9 cellular contexts compared by ENCODE assay signal in the genomic region with DNA sequence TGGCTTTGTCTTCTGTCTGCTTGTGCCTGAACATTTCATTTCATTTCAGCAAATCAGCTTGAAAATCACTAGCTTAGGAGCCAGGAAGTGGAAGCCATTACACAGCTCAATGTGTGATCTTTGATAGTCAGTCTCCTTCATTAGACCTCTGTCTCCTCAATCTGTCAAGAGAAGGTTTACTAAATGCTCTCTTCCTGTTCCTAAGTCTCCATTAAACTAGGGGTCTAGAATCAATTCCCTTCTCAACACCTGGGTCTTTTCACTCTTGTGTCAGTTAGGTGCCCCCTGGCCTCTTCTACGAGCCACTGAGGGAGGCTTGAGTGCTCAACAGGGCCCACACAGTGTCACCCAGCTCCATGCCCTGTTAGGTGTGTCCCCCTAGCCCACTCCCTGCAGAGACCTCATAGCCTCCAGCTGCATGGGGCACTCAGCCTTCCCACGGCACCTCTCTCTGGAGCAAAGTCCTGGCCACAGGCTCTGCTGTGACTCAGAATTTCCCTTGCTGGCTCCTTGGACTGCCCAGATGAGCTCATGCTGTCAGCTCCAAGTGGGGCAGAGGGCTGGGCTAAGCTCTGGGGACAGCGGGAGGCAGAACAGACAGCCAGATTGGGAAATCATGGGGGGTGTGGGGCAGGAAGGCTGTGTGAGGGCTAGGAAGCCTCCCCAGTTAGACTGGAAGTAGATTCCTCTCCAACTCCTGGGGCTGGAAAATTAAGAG.
A peak's percentile ranks its signal among the peaks of the same experiment; 100 is the strongest.
DNase-seq lines count a peak whose midpoint lies in the region; ATAC-seq, FAIRE-seq and TF ChIP-seq lines count a peak whose summit lies in the region.
"Had no signal": no experiment of that assay in that cellular context is flagged by ENCODE, and none has a peak within 500 bp of the region (broad histone marks: within the 10 kb centered on the region; RNA-seq: fewer than 3 reads in every experiment).

No MANE protein-coding gene starts in this region.

- 42% methylated on average over 3 of the region's 3 CpGs for WGBS in K562 (ENCODE audit: insufficient coverage, low coverage, missing lambda C conversion rate)
- WGBS in spleen, 5 donors = 47 to 74% (median 54%) methylated on average over 2 to 3 of the region's 3 CpGs

- no peak overlapping the region for H3K4me3 ChIP-seq in K562
- H3K4me3 ChIP-seq in spleen = no peak overlapping the region

- H3K9me1 ChIP-seq in K562 (ENCODE audit: control insufficient read depth, insufficient read depth, low read length) = no peaks in the 10 kb centered on the region

- H3K9me3 ChIP-seq in K562 (replicated peaks; ENCODE audit: control insufficient read depth, insufficient read depth, low read depth, low read length) (no peaks in the 10 kb centered on the region), spleen (no peaks in the 10 kb centered on the region)

- peaks cover 13% of the 10 kb centered on the region; the same call in 1 of the 3 replicates for H3K36me3 ChIP-seq in K562 (ENCODE audit: control insufficient read depth, insufficient read depth, low read length)
- H3K36me3 ChIP-seq in spleen = peaks cover 0 to 1% (median 0%) of the 10 kb centered on the region in 6 donors

- peak overlapping the region; percentile 58; the same call in 2 of the 3 replicates for H3K27ac ChIP-seq in K562 (ENCODE audit: extremely low read depth, low read depth, low read length)
- H3K27ac ChIP-seq in spleen = peak overlapping the region in 7 of 8 donors; percentile 11 to 83 (median 75)

- no TSS peak for BruUV-seq in K562 (replicated peaks; lab: Mats Ljungman, UMichigan)

- intact Hi-C loops in K562 (cut with micrococcal nuclease) (loop anchor here (10.0 kb wide), 1 partner anchor 262 kb away; no protein-coding TSS in a partner anchor), spleen (cut with DNase I; ENCODE audit: low total_unique reads) (no loop called here)

- peaks cover 15 to 22% of the 10 kb centered on the region in 2 experiments for H3K4me1 ChIP-seq in K562 (replicated peaks in 1 of 2; ENCODE audit: control insufficient read depth in 2 of 2, insufficient read depth in 2 of 2, low read length in 2 of 2)
- peaks cover 11 to 69% (median 33%) of the 10 kb centered on the region in 6 donors for H3K4me1 ChIP-seq in spleen

- DNase-seq in A172 (ENCODE audit: low spot score) (peak; percentile 100), Kasumi-1 (lab: John Stamatoyannopoulos, UW) (peak; percentile 36 to 55), K562 (ENCODE audit: extremely low read depth in 1 of 4, low spot score in 3 of 4) (peak in 1 of 4 experiments; percentile 61), iris pigment epithelial cell (ENCODE audit: low read depth) (peak; percentile 99), spleen (peak; percentile 80), NCI-H748 treated with DMSO at 0.1 percent for 48 hours (lab: John Stamatoyannopoulos, UW) (no peak), NCI-H1694 treated with DMSO at 0.1 percent for 48 hours (lab: John Stamatoyannopoulos, UW) (no peak)

- no peak for TF ChIP-seq EP300 in K562 (IDR thresholded peaks at IDR 0.05; ENCODE audit: low read length)

- POLR2A ChIA-PET in K562 (lab: Yijun Ruan, JAX) = interaction anchor here (0.5 to 5.8 kb wide), 8 partner anchors 9 to 183 kb away, joined by 3 to 15 read pairs (median 3); no protein-coding TSS in a partner anchor

- H3K4me2 ChIP-seq in K562 (ENCODE audit: insufficient read depth, low read length) = peak overlapping the region; percentile 0; the same call in 1 of the 2 replicates

- CTCF ChIA-PET in K562 (lab: Yijun Ruan, JAX; ENCODE audit: low intra/inter-chr PET ratio) = interaction anchor here (7.1 kb wide), 1 partner anchor 81 kb away, joined by 73 read pairs; no protein-coding TSS in a partner anchor

- TF ChIP-seq POLR2A in K562 (conservative IDR thresholded peaks at IDR 0.05) (no peak), spleen (IDR thresholded peaks at IDR 0.05) (no peak)

- ATAC-seq in K562 (peak; percentile 22), HG03565 (IDR thresholded peaks at IDR 0.05; ENCODE audit: unreplicated experiment) (no peak)

- peak overlapping the region; percentile 36; the same call in 1 of the 2 replicates for H2AFZ ChIP-seq in K562 (ENCODE audit: low read depth, low read length)

- peaks cover 0 to 2% of the 10 kb centered on the region in 2 experiments; a peak in 1 of 5 replicates for H3K27me3 ChIP-seq in K562 (ENCODE audit: control insufficient read depth in 2 of 2, insufficient read depth in 2 of 2, low read length in 2 of 2)
- no peaks in the 10 kb centered on the region for H3K27me3 ChIP-seq in spleen (replicated peaks in 1 of 7)

- no peak for FAIRE-seq in K562 (lab: Jason Lieb, UNC)
- FAIRE-seq: G401.6 had no signal

- 0 out of 2 replicates have a peak, but pooled peaks cover 6% of the 10 kb centered on the region for H4K20me1 ChIP-seq in K562 (replicated peaks; ENCODE audit: control insufficient read depth, insufficient read depth, low read length)

- in situ Hi-C loops in K562 (cut with MboI) = loop anchor here (5.0 kb wide), 1 partner anchor 74 kb away; no protein-coding TSS in a partner anchor

- peak overlapping the region in 1 of 2 experiments; percentile 1; a peak in 1 of 4 replicates for H3K9ac ChIP-seq in K562 (ENCODE audit: insufficient read depth in 1 of 2, low read depth in 2 of 2, low read length in 2 of 2)

- TF ChIP-seq CTCF in K562 (IDR thresholded peaks at IDR 0.05 in 2 of 3, conservative IDR thresholded peaks at IDR 0.05 in 1 of 3; ENCODE audit: insufficient read depth in 2 of 3, low read depth in 1 of 3, low read length in 3 of 3) (no peak), spleen (IDR thresholded peaks at IDR 0.05 in 8 of 11, conservative IDR thresholded peaks at IDR 0.05 in 3 of 11) (no peak)

- TF ChIP-seq RAD21 in K562 (CRISPR knock-in tag; conservative IDR thresholded peaks at IDR 0.05 in 1 of 2, IDR thresholded peaks at IDR 0.05 in 1 of 2) = no peak

- H3K79me2 ChIP-seq in K562 (ENCODE audit: control insufficient read depth, insufficient read depth, low read length) = no peaks in the 10 kb centered on the region

TF ChIP-seq in K562, 482 proteins besides CTCF, POLR2A, EP300 and RAD21 (continues in another document):
- TF ChIP-seq MBD2 (IDR thresholded peaks at IDR 0.05; ENCODE audit: borderline replicate concordance, low read depth) = no peak
- TF ChIP-seq, protein P1, sequence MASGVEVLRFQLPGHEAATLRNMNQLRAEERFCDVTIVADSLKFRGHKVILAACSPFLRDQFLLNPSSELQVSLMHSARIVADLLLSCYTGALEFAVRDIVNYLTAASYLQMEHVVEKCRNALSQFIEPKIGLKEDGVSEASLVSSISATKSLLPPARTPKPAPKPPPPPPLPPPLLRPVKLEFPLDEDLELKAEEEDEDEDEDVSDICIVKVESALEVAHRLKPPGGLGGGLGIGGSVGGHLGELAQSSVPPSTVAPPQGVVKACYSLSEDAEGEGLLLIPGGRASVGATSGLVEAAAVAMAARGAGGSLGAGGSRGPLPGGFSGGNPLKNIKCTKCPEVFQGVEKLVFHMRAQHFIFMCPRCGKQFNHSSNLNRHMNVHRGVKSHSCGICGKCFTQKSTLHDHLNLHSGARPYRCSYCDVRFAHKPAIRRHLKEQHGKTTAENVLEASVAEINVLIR (CRISPR knock-in tag; IDR thresholded peaks at IDR 0.05) = no peak
- TF ChIP-seq CXXC5 (CRISPR knock-in tag; IDR thresholded peaks at IDR 0.05) = no peak
- no peak for TF ChIP-seq ZFX (CRISPR knock-in tag; IDR thresholded peaks at IDR 0.05)
- peak; percentile 67; the same call in 1 of the 2 replicates for TF ChIP-seq SMARCE1 (IDR thresholded peaks at IDR 0.05)
- TF ChIP-seq RFX1 (IDR thresholded peaks at IDR 0.05) = no peak
- TF ChIP-seq, protein P2, sequence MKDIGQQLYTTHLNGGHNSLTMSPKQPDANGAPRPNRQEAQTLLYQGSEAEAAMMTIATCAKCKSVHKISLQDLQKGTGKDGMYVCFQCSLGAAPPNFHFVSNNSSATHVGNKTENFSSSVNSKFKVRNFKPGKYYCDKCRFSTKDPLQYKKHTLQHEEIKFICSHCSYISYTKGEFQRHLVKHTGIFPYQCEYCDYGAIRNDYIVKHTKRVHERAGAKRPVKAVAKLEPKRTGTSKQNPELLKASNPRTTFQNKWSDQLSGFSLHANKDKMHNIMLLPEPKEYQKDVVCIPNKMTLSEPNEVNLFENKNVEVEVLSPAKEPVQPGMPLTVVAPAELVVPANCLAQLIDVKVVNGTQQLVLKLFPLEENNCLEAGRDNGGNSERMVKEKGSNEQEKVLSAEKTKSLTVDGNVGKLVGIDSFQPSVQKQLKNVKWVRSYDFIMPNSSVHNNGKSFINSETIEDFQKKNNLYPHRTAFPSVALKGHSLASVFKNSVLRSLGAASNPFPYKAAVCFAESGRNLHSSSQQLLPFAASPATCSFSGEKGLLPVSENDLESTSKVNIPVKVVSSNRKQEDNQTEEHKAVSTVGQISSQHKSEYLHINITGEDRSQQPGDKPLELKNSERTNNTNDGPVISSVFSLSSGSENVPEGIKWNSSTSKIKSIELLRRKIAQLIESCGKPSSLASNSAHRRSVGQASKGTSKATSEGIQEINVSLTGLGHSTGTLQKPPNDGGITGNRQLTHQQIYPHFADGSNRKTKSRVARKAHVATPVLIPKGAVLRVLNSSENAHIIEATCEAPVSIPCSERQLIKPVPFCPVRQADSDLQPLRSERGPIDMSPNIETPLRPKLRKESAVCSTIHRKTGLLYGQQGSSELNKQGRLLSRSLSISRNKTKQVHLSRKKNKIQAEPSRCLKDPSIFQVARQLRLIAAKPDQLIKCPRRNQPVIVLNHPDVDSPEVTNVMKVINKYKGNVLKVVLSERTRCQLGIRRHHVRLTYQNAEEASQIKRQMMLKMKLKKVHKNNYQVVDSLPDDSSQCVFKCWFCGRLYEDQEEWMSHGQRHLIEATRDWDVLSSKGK (CRISPR knock-in tag; IDR thresholded peaks at IDR 0.05) = no peak
- TF ChIP-seq TGIF2 (CRISPR knock-in tag; IDR thresholded peaks at IDR 0.05) = no peak
- no peak for TF ChIP-seq ZBED1 (IDR thresholded peaks at IDR 0.05)
- no peak for TF ChIP-seq KHSRP (IDR thresholded peaks at IDR 0.05)
- no peak for TF ChIP-seq XRCC3 (IDR thresholded peaks at IDR 0.05)
- no peak for TF ChIP-seq EWSR1 (IDR thresholded peaks at IDR 0.05; ENCODE audit: borderline replicate concordance, low read depth, partially characterized antibody)
- TF ChIP-seq SPI1 (IDR thresholded peaks at IDR 0.05; ENCODE audit: borderline replicate concordance, low read depth, low read length) = 0 out of 2 replicates have a peak, but pooled peaks have one; percentile 0
- no peak for TF ChIP-seq TCF7L2 (IDR thresholded peaks at IDR 0.05; ENCODE audit: low read depth, low read length)
- no peak for TF ChIP-seq EP400 (IDR thresholded peaks at IDR 0.05)
- no peak for TF ChIP-seq ZSCAN32 (CRISPR knock-in tag; IDR thresholded peaks at IDR 0.05)
- TF ChIP-seq PTBP1 (IDR thresholded peaks at IDR 0.05; ENCODE audit: low read depth, low read length) = no peak
- TF ChIP-seq BRF1 (IDR thresholded peaks at IDR 0.05; ENCODE audit: borderline replicate concordance, extremely low read depth, insufficient read length) = no peak
- no peak for TF ChIP-seq ZNF354B (CRISPR knock-in tag; IDR thresholded peaks at IDR 0.05)
- TF ChIP-seq POLR2H (tag; IDR thresholded peaks at IDR 0.05; ENCODE audit: low read depth) = no peak
- TF ChIP-seq CTBP1 (IDR thresholded peaks at IDR 0.05; ENCODE audit: borderline replicate concordance) = no peak
- TF ChIP-seq TAL1 (IDR thresholded peaks at IDR 0.05) = 0 out of 2 replicates have a peak, but pooled peaks have one; percentile 5

Comparison
In these comparisons a context has a peak if more than half of its experiments do, and no peak if none do; other contexts are left out.
1. DNase-seq: peak in A172 (single experiment), Kasumi-1 (2 of 2), iris pigment epithelial cell (single experiment) and spleen (single experiment); none in NCI-H748 treated with DMSO at 0.1 percent for 48 hours (single experiment) and NCI-H1694 treated with DMSO at 0.1 percent for 48 hours (single experiment).